ENCODE assay signal across 13 cellular contexts in the genomic region with DNA sequence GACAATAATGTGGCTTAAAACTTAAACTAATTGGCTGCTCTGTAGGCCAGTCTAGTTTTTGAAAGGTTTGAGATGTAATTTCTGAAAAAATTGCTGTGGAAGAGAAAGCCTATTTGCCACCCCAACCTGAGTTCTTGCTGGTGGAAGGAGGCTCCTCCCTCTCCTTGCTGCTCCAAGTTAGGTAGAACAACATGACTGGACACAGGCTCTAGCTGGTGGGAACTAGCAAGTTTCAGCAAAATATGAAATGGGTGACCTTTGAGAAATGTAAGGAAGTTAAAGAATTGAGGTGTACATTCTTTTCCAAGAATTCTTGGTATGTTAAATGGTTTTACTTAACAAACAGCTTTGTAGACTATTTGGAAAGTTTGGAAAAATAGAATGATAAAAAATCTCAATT. TPM values are rescaled to one million over a fixed set of nuclear protein-coding genes. Genes with fewer than 3 reads are reported as not detected.
A peak's percentile ranks its signal among the peaks of the same experiment; 100 is the strongest.
DNase-seq lines count a peak whose midpoint lies in the region; FAIRE-seq lines count a peak whose summit lies in the region.
"Had no signal": no experiment of that assay in that cellular context is flagged by ENCODE, and none has a peak within 500 bp of the region (broad histone marks: within the 10 kb centered on the region; RNA-seq: fewer than 3 reads in every experiment).

No MANE protein-coding gene starts in this region.

- no peak overlapping the region for H3K27ac Mint-ChIP-seq in activated CD4-positive, alpha-beta memory T cell treated with anti-CD3 and anti-CD28 coated beads for 36 hours
- no peak overlapping the region for H3K27ac Mint-ChIP-seq in T-helper 2 cell treated with Interferon-gamma antibody and Interleukin-4, amounts not matched to agents 5 μg/mL and 100 μg/mL, for 36 hours

- H3K36me3 ChIP-seq in adipocyte (ENCODE audit: control insufficient read depth, insufficient read depth, low read length, severe bottlenecking), result peaks cover 96% of the 10 kb centered on the region

- DNase-seq in DMS 273 (lab: John Stamatoyannopoulos, UW; ENCODE audit: unreplicated experiment) (peak; percentile 13), DMS 273 treated with DMSO at 0.1 percent for 48 hours (lab: John Stamatoyannopoulos, UW) (no peak), adipocyte (ENCODE audit: low read depth) (peak; percentile 29), iris pigment epithelial cell (ENCODE audit: low read depth) (peak; percentile 36), NOMO-1 treated with DMSO at 0.1 percent for 48 hours (lab: John Stamatoyannopoulos, UW; ENCODE audit: unreplicated experiment) (no peak)
- DNase-seq in activated CD4-positive, alpha-beta memory T cell treated with anti-CD3 and anti-CD28 coated beads for 36 hours, result no peak
- no peak for DNase-seq in T-helper 2 cell treated with Interferon-gamma antibody and Interleukin-4, amounts not matched to agents 5 μg/mL and 100 μg/mL, for 36 hours (ENCODE audit: low spot score)
- DNase-seq: HCEC 1CT, NCI-H1092 treated with DMSO at 0.1 percent for 48 hours, NCI-H2227 treated with DMSO at 0.1 percent for 48 hours, NCI-H524 had no signal

- CTCF ChIA-PET in activated CD4-positive, alpha-beta memory T cell treated with anti-CD3 and anti-CD28 coated beads for 36 hours (lab: Charles Lee), result interaction anchor here (1.0 kb wide), 1 partner anchor 778 kb away, joined by 3 read pairs; no protein-coding TSS in a partner anchor

- no peak overlapping the region for H3K9ac ChIP-seq in adipocyte (ENCODE audit: low read length)
- H3K9ac ChIP-seq: BLaER1 treated with 17β-estradiol and CSF1 and Interleukin-3, amounts not matched to agents 10 nM and 100 nM had no signal

- peaks cover 29% of the 10 kb centered on the region for H3K4me1 Mint-ChIP-seq in activated CD4-positive, alpha-beta memory T cell treated with anti-CD3 and anti-CD28 coated beads for 36 hours (ENCODE audit: low read depth)
- H3K4me1 Mint-ChIP-seq in T-helper 2 cell treated with Interferon-gamma antibody and Interleukin-4, amounts not matched to agents 5 μg/mL and 100 μg/mL, for 36 hours (ENCODE audit: low read depth), result peaks cover 14% of the 10 kb centered on the region

- H3K4me1 ChIP-seq in adipocyte (ENCODE audit: control insufficient read depth, insufficient read depth, low read length), result peaks cover 19% of the 10 kb centered on the region

- H3K4me3 ChIP-seq in adipocyte (ENCODE audit: low read length), result no peak overlapping the region
- H3K4me3 ChIP-seq: BLaER1 treated with 17β-estradiol and CSF1 and Interleukin-3, amounts not matched to agents 10 nM and 100 nM had no signal

- H3K9me3 ChIP-seq in adipocyte (ENCODE audit: control insufficient read depth, low read length), result no peaks in the 10 kb centered on the region
- H3K9me3 ChIP-seq: BLaER1 treated with 17β-estradiol and CSF1 and Interleukin-3, amounts not matched to agents 10 nM and 100 nM had no signal

- H3K27me3 Mint-ChIP-seq in activated CD4-positive, alpha-beta memory T cell treated with anti-CD3 and anti-CD28 coated beads for 36 hours, result no peaks in the 10 kb centered on the region
- H3K27me3 Mint-ChIP-seq in T-helper 2 cell treated with Interferon-gamma antibody and Interleukin-4, amounts not matched to agents 5 μg/mL and 100 μg/mL, for 36 hours (ENCODE audit: low read depth), result no peaks in the 10 kb centered on the region

- intact Hi-C loops in activated CD4-positive, alpha-beta memory T cell treated with anti-CD3 and anti-CD28 coated beads for 36 hours (cut with micrococcal nuclease), result no loop called here

- H3K9me3 Mint-ChIP-seq in activated CD4-positive, alpha-beta memory T cell treated with anti-CD3 and anti-CD28 coated beads for 36 hours, result no peaks in the 10 kb centered on the region
- no peaks in the 10 kb centered on the region for H3K9me3 Mint-ChIP-seq in T-helper 2 cell treated with Interferon-gamma antibody and Interleukin-4, amounts not matched to agents 5 μg/mL and 100 μg/mL, for 36 hours

- peak; percentile 60 for FAIRE-seq in G401.6 (lab: Jason Lieb, UNC)

- POLR2A ChIA-PET in activated CD4-positive, alpha-beta memory T cell treated with anti-CD3 and anti-CD28 coated beads for 36 hours (lab: Charles Lee), result interaction anchor here (0.6 to 1.3 kb wide), 3 partner anchors 14 to 598 kb away, joined by 3 to 5 read pairs (median 5); no protein-coding TSS in a partner anchor

- peaks cover 59% of the 10 kb centered on the region for H3K36me3 Mint-ChIP-seq in activated CD4-positive, alpha-beta memory T cell treated with anti-CD3 and anti-CD28 coated beads for 36 hours
- H3K36me3 Mint-ChIP-seq in T-helper 2 cell treated with Interferon-gamma antibody and Interleukin-4, amounts not matched to agents 5 μg/mL and 100 μg/mL, for 36 hours (ENCODE audit: low read depth), result peaks cover 67% of the 10 kb centered on the region

- no peaks in the 10 kb centered on the region for H3K27me3 ChIP-seq in adipocyte (replicated peaks; ENCODE audit: control insufficient read depth, insufficient read depth, low read length)
- H3K27me3 ChIP-seq: BLaER1 treated with 17β-estradiol and CSF1 and Interleukin-3, amounts not matched to agents 10 nM and 100 nM had no signal

- no peak overlapping the region for H3K4me3 Mint-ChIP-seq in activated CD4-positive, alpha-beta memory T cell treated with anti-CD3 and anti-CD28 coated beads for 36 hours
- no peak overlapping the region for H3K4me3 Mint-ChIP-seq in T-helper 2 cell treated with Interferon-gamma antibody and Interleukin-4, amounts not matched to agents 5 μg/mL and 100 μg/mL, for 36 hours

RNA-seq across cellular contexts. Expression of gene RPL34, which starts 8.0 kb away (rescaled TPM):
- total RNA-seq in activated CD4-positive, alpha-beta memory T cell treated with anti-CD3 and anti-CD28 coated beads for 36 hours, result 1,000 to 10,000 TPM; 1,653 to 1,658 TPM

RNA-seq across cellular contexts. Expression of gene OSTC, which starts 22.0 kb away (rescaled TPM):
- 10 to 100 TPM; 74.3 to 76.6 TPM for total RNA-seq in activated CD4-positive, alpha-beta memory T cell treated with anti-CD3 and anti-CD28 coated beads for 36 hours

Comparison
In these comparisons a context has a peak if more than half of its experiments do, and no peak if none do; other contexts are left out.
1. DNase-seq: peak in DMS 273 (single experiment), adipocyte (single experiment) and iris pigment epithelial cell (single experiment); none in DMS 273 treated with DMSO at 0.1 percent for 48 hours (single experiment), activated CD4-positive, alpha-beta memory T cell treated with anti-CD3 and anti-CD28 coated beads for 36 hours (single experiment), NOMO-1 treated with DMSO at 0.1 percent for 48 hours (single experiment) and T-helper 2 cell treated with Interferon-gamma antibody and Interleukin-4, amounts not matched to agents 5 μg/mL and 100 μg/mL, for 36 hours (single experiment).